In the genomic region with DNA sequence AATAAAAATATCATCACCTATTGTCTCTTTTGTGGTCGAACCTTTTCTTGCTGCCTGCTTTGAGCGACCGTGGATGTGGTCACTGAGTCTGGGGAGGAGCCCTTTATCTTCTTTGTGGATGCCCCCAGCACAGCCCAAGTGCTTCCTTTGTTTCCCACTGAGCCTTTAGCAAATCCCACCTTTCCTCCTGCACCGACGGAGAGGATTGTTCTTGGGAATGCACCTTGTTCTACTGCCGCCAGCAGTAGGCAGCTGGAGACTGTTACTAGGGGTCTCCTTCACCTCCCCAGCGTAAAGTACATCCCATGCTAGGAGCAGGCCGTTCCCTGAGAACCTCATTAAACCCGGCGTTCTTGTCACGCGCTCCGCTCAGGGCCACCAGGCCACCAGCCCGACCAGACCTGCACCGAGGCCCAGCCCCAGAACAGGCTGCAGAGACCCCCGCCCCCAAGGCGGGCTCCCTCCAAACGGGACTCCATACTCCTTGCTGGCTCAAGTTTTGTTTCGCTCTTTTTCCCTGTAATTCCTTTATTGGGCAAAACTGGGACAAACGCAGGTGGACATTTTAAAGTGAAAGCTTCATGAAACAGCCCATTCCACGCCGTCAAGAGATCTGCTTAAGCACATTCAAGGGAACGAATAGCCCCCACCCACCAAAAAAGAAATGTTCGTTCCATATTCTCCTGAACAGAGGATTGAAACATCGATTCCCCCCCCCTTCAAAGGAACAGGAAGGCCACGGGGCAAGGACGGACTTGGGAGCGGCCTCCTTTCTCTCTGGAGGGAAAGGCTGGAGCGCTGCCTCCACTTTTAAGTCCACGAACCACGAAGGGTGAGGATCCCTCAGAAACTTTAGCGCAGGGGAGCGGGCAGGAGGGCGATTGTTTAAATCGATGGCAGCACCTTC, we compare ENCODE assay signal across 1 cellular context.
TF ChIP-seq lines count a peak whose summit lies in the region.

No MANE protein-coding gene starts in this region.

TF ChIP-seq in HepG2, 621 proteins besides CTCF, POLR2A, EP300 and RAD21 (continues in another document):
- TF ChIP-seq ZNF230 (CRISPR knock-in tag; IDR thresholded peaks at IDR 0.05) (no peak; the same call in 1 of the 2 replicates), SIN3B (IDR thresholded peaks at IDR 0.05; ENCODE audit: low read length) (no peak), YEATS2 (CRISPR knock-in tag; IDR thresholded peaks at IDR 0.05; ENCODE audit: borderline replicate concordance) (no peak; the same call in 1 of the 2 replicates), HOXA5 (CRISPR knock-in tag; IDR thresholded peaks at IDR 0.05) (peak; percentile 42; the same call in 1 of the 2 replicates), ZFP37 (CRISPR knock-in tag; IDR thresholded peaks at IDR 0.05; ENCODE audit: borderline replicate concordance) (no peak; the same call in 1 of the 2 replicates), ZNF331 (CRISPR knock-in tag; IDR thresholded peaks at IDR 0.05) (no peak; the same call in 1 of the 2 replicates), EEA1 (CRISPR knock-in tag; IDR thresholded peaks at IDR 0.05; ENCODE audit: borderline replicate concordance) (no peak), ZNF468 (CRISPR knock-in tag; IDR thresholded peaks at IDR 0.05) (no peak), ZNF598 (CRISPR knock-in tag; IDR thresholded peaks at IDR 0.05; ENCODE audit: borderline replicate concordance) (no peak), ZNF543 (CRISPR knock-in tag; IDR thresholded peaks at IDR 0.05) (peak; percentile 79), MXI1 (IDR thresholded peaks at IDR 0.05; ENCODE audit: borderline replicate concordance, low read depth, low read length) (peak; percentile 52; the same call in 2 of the 3 replicates), ZNF589 (CRISPR knock-in tag; conservative IDR thresholded peaks at IDR 0.05) (no peak), MAF1 (CRISPR knock-in tag; IDR thresholded peaks at IDR 0.05; ENCODE audit: borderline replicate concordance) (no peak), ONECUT2 (CRISPR knock-in tag; IDR thresholded peaks at IDR 0.05) (no peak), ZNF75D (CRISPR knock-in tag; IDR thresholded peaks at IDR 0.05; ENCODE audit: borderline replicate concordance) (no peak), HES4 (CRISPR knock-in tag; IDR thresholded peaks at IDR 0.05; ENCODE audit: borderline replicate concordance) (no peak), ZC3H4 (CRISPR knock-in tag; IDR thresholded peaks at IDR 0.05; ENCODE audit: borderline replicate concordance) (peak; percentile 92), NONO (IDR thresholded peaks at IDR 0.05) (no peak), NONO (CRISPR knock-in tag; conservative IDR thresholded peaks at IDR 0.05) (no peak), ZNF3 (CRISPR knock-in tag; IDR thresholded peaks at IDR 0.05) (no peak), RNF2 (conservative IDR thresholded peaks at IDR 0.05; ENCODE audit: low read depth) (peak; percentile 58; the same call in 1 of the 2 replicates), ZNF350 (CRISPR knock-in tag; IDR thresholded peaks at IDR 0.05; ENCODE audit: borderline replicate concordance, low read depth) (no peak; the same call in 1 of the 2 replicates)
- TF ChIP-seq, protein P1, sequence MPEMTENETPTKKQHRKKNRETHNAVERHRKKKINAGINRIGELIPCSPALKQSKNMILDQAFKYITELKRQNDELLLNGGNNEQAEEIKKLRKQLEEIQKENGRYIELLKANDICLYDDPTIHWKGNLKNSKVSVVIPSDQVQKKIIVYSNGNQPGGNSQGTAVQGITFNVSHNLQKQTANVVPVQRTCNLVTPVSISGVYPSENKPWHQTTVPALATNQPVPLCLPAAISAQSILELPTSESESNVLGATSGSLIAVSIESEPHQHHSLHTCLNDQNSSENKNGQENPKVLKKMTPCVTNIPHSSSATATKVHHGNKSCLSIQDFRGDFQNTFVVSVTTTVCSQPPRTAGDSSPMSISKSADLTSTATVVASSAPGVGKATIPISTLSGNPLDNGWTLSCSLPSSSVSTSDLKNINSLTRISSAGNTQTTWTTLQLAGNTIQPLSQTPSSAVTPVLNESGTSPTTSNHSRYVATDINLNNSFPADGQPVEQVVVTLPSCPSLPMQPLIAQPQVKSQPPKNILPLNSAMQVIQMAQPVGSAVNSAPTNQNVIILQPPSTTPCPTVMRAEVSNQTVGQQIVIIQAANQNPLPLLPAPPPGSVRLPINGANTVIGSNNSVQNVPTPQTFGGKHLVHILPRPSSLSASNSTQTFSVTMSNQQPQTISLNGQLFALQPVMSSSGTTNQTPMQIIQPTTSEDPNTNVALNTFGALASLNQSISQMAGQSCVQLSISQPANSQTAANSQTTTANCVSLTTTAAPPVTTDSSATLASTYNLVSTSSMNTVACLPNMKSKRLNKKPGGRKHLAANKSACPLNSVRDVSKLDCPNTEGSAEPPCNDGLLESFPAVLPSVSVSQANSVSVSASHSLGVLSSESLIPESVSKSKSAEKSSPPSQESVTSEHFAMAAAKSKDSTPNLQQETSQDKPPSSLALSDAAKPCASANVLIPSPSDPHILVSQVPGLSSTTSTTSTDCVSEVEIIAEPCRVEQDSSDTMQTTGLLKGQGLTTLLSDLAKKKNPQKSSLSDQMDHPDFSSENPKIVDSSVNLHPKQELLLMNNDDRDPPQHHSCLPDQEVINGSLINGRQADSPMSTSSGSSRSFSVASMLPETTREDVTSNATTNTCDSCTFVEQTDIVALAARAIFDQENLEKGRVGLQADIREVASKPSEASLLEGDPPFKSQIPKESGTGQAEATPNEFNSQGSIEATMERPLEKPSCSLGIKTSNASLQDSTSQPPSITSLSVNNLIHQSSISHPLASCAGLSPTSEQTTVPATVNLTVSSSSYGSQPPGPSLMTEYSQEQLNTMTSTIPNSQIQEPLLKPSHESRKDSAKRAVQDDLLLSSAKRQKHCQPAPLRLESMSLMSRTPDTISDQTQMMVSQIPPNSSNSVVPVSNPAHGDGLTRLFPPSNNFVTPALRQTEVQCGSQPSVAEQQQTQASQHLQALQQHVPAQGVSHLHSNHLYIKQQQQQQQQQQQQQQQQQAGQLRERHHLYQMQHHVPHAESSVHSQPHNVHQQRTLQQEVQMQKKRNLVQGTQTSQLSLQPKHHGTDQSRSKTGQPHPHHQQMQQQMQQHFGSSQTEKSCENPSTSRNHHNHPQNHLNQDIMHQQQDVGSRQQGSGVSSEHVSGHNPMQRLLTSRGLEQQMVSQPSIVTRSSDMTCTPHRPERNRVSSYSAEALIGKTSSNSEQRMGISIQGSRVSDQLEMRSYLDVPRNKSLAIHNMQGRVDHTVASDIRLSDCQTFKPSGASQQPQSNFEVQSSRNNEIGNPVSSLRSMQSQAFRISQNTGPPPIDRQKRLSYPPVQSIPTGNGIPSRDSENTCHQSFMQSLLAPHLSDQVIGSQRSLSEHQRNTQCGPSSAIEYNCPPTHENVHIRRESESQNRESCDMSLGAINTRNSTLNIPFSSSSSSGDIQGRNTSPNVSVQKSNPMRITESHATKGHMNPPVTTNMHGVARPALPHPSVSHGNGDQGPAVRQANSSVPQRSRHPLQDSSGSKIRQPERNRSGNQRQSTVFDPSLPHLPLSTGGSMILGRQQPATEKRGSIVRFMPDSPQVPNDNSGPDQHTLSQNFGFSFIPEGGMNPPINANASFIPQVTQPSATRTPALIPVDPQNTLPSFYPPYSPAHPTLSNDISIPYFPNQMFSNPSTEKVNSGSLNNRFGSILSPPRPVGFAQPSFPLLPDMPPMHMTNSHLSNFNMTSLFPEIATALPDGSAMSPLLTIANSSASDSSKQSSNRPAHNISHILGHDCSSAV (CRISPR knock-in tag; IDR thresholded peaks at IDR 0.05; ENCODE audit: borderline replicate concordance), result no peak
- TF ChIP-seq, protein P2, sequence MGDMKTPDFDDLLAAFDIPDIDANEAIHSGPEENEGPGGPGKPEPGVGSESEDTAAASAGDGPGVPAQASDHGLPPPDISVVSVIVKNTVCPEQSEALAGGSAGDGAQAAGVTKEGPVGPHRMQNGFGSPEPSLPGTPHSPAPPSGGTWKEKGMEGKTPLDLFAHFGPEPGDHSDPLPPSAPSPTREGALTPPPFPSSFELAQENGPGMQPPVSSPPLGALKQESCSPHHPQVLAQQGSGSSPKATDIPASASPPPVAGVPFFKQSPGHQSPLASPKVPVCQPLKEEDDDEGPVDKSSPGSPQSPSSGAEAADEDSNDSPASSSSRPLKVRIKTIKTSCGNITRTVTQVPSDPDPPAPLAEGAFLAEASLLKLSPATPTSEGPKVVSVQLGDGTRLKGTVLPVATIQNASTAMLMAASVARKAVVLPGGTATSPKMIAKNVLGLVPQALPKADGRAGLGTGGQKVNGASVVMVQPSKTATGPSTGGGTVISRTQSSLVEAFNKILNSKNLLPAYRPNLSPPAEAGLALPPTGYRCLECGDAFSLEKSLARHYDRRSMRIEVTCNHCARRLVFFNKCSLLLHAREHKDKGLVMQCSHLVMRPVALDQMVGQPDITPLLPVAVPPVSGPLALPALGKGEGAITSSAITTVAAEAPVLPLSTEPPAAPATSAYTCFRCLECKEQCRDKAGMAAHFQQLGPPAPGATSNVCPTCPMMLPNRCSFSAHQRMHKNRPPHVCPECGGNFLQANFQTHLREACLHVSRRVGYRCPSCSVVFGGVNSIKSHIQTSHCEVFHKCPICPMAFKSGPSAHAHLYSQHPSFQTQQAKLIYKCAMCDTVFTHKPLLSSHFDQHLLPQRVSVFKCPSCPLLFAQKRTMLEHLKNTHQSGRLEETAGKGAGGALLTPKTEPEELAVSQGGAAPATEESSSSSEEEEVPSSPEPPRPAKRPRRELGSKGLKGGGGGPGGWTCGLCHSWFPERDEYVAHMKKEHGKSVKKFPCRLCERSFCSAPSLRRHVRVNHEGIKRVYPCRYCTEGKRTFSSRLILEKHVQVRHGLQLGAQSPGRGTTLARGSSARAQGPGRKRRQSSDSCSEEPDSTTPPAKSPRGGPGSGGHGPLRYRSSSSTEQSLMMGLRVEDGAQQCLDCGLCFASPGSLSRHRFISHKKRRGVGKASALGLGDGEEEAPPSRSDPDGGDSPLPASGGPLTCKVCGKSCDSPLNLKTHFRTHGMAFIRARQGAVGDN (CRISPR knock-in tag; IDR thresholded peaks at IDR 0.05), result peak; percentile 52
- TF ChIP-seq, protein P3, sequence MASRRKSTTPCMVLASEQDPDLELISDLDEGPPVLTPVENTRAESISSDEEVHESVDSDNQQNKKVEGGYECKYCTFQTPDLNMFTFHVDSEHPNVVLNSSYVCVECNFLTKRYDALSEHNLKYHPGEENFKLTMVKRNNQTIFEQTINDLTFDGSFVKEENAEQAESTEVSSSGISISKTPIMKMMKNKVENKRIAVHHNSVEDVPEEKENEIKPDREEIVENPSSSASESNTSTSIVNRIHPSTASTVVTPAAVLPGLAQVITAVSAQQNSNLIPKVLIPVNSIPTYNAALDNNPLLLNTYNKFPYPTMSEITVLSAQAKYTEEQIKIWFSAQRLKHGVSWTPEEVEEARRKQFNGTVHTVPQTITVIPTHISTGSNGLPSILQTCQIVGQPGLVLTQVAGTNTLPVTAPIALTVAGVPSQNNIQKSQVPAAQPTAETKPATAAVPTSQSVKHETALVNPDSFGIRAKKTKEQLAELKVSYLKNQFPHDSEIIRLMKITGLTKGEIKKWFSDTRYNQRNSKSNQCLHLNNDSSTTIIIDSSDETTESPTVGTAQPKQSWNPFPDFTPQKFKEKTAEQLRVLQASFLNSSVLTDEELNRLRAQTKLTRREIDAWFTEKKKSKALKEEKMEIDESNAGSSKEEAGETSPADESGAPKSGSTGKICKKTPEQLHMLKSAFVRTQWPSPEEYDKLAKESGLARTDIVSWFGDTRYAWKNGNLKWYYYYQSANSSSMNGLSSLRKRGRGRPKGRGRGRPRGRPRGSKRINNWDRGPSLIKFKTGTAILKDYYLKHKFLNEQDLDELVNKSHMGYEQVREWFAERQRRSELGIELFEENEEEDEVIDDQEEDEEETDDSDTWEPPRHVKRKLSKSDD (CRISPR knock-in tag; IDR thresholded peaks at IDR 0.05; ENCODE audit: low read depth), result no peak; the same call in 1 of the 2 replicates
- TF ChIP-seq, protein P4, sequence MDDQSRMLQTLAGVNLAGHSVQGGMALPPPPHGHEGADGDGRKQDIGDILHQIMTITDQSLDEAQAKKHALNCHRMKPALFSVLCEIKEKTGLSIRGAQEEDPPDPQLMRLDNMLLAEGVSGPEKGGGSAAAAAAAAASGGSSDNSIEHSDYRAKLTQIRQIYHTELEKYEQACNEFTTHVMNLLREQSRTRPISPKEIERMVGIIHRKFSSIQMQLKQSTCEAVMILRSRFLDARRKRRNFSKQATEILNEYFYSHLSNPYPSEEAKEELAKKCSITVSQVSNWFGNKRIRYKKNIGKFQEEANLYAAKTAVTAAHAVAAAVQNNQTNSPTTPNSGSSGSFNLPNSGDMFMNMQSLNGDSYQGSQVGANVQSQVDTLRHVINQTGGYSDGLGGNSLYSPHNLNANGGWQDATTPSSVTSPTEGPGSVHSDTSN (CRISPR knock-in tag; IDR thresholded peaks at IDR 0.05; ENCODE audit: borderline replicate concordance), result peak; percentile 48; the same call in 1 of the 2 replicates
- TF ChIP-seq, protein P5, sequence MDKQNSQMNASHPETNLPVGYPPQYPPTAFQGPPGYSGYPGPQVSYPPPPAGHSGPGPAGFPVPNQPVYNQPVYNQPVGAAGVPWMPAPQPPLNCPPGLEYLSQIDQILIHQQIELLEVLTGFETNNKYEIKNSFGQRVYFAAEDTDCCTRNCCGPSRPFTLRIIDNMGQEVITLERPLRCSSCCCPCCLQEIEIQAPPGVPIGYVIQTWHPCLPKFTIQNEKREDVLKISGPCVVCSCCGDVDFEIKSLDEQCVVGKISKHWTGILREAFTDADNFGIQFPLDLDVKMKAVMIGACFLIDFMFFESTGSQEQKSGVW (CRISPR knock-in tag; IDR thresholded peaks at IDR 0.05; ENCODE audit: borderline replicate concordance), result no peak; the same call in 1 of the 2 replicates
- TF ChIP-seq, protein P6, sequence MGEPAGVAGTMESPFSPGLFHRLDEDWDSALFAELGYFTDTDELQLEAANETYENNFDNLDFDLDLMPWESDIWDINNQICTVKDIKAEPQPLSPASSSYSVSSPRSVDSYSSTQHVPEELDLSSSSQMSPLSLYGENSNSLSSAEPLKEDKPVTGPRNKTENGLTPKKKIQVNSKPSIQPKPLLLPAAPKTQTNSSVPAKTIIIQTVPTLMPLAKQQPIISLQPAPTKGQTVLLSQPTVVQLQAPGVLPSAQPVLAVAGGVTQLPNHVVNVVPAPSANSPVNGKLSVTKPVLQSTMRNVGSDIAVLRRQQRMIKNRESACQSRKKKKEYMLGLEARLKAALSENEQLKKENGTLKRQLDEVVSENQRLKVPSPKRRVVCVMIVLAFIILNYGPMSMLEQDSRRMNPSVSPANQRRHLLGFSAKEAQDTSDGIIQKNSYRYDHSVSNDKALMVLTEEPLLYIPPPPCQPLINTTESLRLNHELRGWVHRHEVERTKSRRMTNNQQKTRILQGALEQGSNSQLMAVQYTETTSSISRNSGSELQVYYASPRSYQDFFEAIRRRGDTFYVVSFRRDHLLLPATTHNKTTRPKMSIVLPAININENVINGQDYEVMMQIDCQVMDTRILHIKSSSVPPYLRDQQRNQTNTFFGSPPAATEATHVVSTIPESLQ (CRISPR knock-in tag; conservative IDR thresholded peaks at IDR 0.05), result no peak
- TF ChIP-seq, protein P7, sequence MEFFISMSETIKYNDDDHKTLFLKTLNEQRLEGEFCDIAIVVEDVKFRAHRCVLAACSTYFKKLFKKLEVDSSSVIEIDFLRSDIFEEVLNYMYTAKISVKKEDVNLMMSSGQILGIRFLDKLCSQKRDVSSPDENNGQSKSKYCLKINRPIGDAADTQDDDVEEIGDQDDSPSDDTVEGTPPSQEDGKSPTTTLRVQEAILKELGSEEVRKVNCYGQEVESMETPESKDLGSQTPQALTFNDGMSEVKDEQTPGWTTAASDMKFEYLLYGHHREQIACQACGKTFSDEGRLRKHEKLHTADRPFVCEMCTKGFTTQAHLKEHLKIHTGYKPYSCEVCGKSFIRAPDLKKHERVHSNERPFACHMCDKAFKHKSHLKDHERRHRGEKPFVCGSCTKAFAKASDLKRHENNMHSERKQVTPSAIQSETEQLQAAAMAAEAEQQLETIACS (CRISPR knock-in tag; IDR thresholded peaks at IDR 0.05), result peak; percentile 59; the same call in 1 of the 2 replicates
